In the genomic region with DNA sequence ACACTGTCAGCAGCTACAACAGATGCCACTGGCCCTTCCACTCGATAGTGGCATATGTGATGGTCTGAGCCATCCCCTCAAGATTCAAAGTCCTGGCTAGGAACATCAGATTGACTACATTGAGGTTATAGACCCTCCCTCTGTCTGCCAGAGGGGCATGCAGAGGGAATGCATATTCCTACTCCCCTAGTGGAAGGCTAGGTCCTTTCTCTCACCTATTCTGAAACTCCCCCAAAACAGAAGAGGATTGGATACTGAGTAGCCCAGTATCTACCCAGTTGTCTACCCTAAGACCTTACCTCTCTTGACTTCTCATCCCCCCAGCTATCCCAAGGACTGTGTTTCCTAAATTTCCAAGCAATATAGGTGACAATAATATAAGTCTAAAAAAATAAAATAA, we compare ENCODE assay signal across 27 cellular contexts.
"Had no signal": no experiment of that assay in that cellular context is flagged by ENCODE, and none has a peak within 500 bp of the region (broad histone marks: within the 10 kb centered on the region; RNA-seq: fewer than 3 reads in every experiment).

No MANE protein-coding gene starts in this region.

- H3K4me1 Mint-ChIP-seq: stimulated activated naive B cell treated with anti-CD40 and anti-IgM and Interleukin-4, amounts not matched to agents 10 μg/mL and 1 μg/mL and 100 μg/mL, for 72 hours; stimulated activated naive CD8-positive, alpha-beta T cell treated with anti-CD3 and anti-CD28 coated beads, Interleukin-15, amount 100 ng/mL, for 72 hours had no signal

- H3K4me1 ChIP-seq: stomach, suprapubic skin, testis, thyroid gland, tibial nerve, transverse colon, upper lobe of left lung, upper lobe of right lung, uterus, vagina had no signal

- DNase-seq: stimulated activated CD4-positive, alpha-beta T cell treated with anti-CD3 and anti-CD28 coated beads, Interleukin-1b, Interleukin-23, amount 100 ng/mL, for 48 hours; stimulated activated CD4-positive, alpha-beta T cell treated with anti-CD3 and anti-CD28 coated beads, Interleukin-2, amount 100 ng/mL, for 24 hours; stimulated activated CD4-positive, alpha-beta T cell treated with anti-CD3 and anti-CD28 coated beads, Interleukin-2, amount 100 ng/mL, for 48 hours; stimulated activated CD4-positive, alpha-beta T cell treated with anti-CD3 and anti-CD28 coated beads, Interleukin-4, amount 100 ng/mL, for 24 hours; stimulated activated CD4-positive, alpha-beta T cell treated with anti-CD3 and anti-CD28 coated beads, Interleukin-4, amount 100 ng/mL, for 4 hours; stimulated activated CD8-positive, alpha-beta memory T cell treated with anti-CD3 and anti-CD28 coated beads, Interleukin-4, amount 100 ng/mL, for 48 hours; stimulated activated naive B cell treated with anti-CD40 and anti-IgM and Interleukin-4, amounts not matched to agents 10 μg/mL and 1 μg/mL and 100 μg/mL, for 72 hours; stimulated activated naive CD4-positive, alpha-beta T cell; stimulated activated naive CD4-positive, alpha-beta T cell treated with Interleukin-2 at 50 U/mL for 16 hours; stimulated activated naive CD8-positive, alpha-beta T cell treated with anti-CD3 and anti-CD28 coated beads, Interleukin-15, amount 100 ng/mL, for 72 hours; stimulated activated naive CD8-positive, alpha-beta T cell treated with anti-CD3 and anti-CD28 coated beads, Interleukin-15, Interleukin-2, amounts not matched to agents 100 U/mL and 50 U/mL, for 24 hours; stomach; substantia nigra; testis; thyroid gland; tibial artery; transverse colon; trophoblast cell; upper lobe of left lung; upper lobe of right lung; uterus had no signal

- H3K27me3 Mint-ChIP-seq: stimulated activated naive B cell treated with anti-CD40 and anti-IgM and Interleukin-4, amounts not matched to agents 10 μg/mL and 1 μg/mL and 100 μg/mL, for 72 hours; stimulated activated naive CD8-positive, alpha-beta T cell treated with anti-CD3 and anti-CD28 coated beads, Interleukin-15, amount 100 ng/mL, for 72 hours; stimulated activated naive CD8-positive, alpha-beta T cell treated with anti-CD3 and anti-CD28 coated beads, Interleukin-15, Interleukin-2, amounts not matched to agents 100 ng/mL and 50 ng/mL, for 24 hours; type B pancreatic cell had no signal

- H3K4me3 ChIP-seq: stomach, suprapubic skin, testis, thoracic aorta, thyroid gland, tibial artery, tibial nerve, transverse colon, upper lobe of left lung, upper lobe of right lung, uterus, vagina had no signal

- H3K4me3 Mint-ChIP-seq: stimulated activated naive B cell treated with anti-CD40 and anti-IgM and Interleukin-4, amounts not matched to agents 10 μg/mL and 1 μg/mL and 100 μg/mL, for 72 hours; stimulated activated naive CD8-positive, alpha-beta T cell treated with anti-CD3 and anti-CD28 coated beads, Interleukin-15, amount 100 ng/mL, for 72 hours; stimulated activated naive CD8-positive, alpha-beta T cell treated with anti-CD3 and anti-CD28 coated beads, Interleukin-15, Interleukin-2, amounts not matched to agents 100 ng/mL and 50 ng/mL, for 24 hours; type B pancreatic cell had no signal

- H3K27me3 ChIP-seq: stomach, suprapubic skin, testis, thyroid gland, tibial artery, tibial nerve, transverse colon, upper lobe of left lung, upper lobe of right lung, uterus, vagina had no signal

- H3K36me3 ChIP-seq: stomach, suprapubic skin, thoracic aorta, thyroid gland, tibial artery, tibial nerve, transverse colon, upper lobe of left lung, upper lobe of right lung, uterus, vagina had no signal

- H3K9me3 Mint-ChIP-seq: stimulated activated naive B cell treated with anti-CD40 and anti-IgM and Interleukin-4, amounts not matched to agents 10 μg/mL and 1 μg/mL and 100 μg/mL, for 72 hours; stimulated activated naive CD8-positive, alpha-beta T cell treated with anti-CD3 and anti-CD28 coated beads, Interleukin-15, Interleukin-2, amounts not matched to agents 100 ng/mL and 50 ng/mL, for 24 hours; type B pancreatic cell had no signal

- H3K27ac ChIP-seq: stomach, suprapubic skin, testis, thoracic aorta, thyroid gland, tibial artery, tibial nerve, transverse colon, upper lobe of left lung, upper lobe of right lung, uterus, vagina had no signal

- ATAC-seq: stimulated activated naive B cell treated with anti-CD40 and anti-IgM and Interleukin-4, amounts not matched to agents 10 μg/mL and 1 μg/mL and 100 μg/mL, for 72 hours; stimulated activated naive CD8-positive, alpha-beta T cell treated with anti-CD3 and anti-CD28 coated beads, Interleukin-15, amount 100 ng/mL, for 72 hours; stimulated activated naive CD8-positive, alpha-beta T cell treated with anti-CD3 and anti-CD28 coated beads, Interleukin-15, Interleukin-2, amounts not matched to agents 100 U/mL and 50 U/mL, for 24 hours; upper lobe of right lung had no signal

- H3K27ac Mint-ChIP-seq: stimulated activated naive B cell treated with anti-CD40 and anti-IgM and Interleukin-4, amounts not matched to agents 10 μg/mL and 1 μg/mL and 100 μg/mL, for 72 hours; stimulated activated naive CD8-positive, alpha-beta T cell treated with anti-CD3 and anti-CD28 coated beads, Interleukin-15, amount 100 ng/mL, for 72 hours; stimulated activated naive CD8-positive, alpha-beta T cell treated with anti-CD3 and anti-CD28 coated beads, Interleukin-15, Interleukin-2, amounts not matched to agents 100 ng/mL and 50 ng/mL, for 24 hours; type B pancreatic cell had no signal

- H3K36me3 Mint-ChIP-seq: stimulated activated naive B cell treated with anti-CD40 and anti-IgM and Interleukin-4, amounts not matched to agents 10 μg/mL and 1 μg/mL and 100 μg/mL, for 72 hours; type B pancreatic cell had no signal
